In the genomic region with DNA sequence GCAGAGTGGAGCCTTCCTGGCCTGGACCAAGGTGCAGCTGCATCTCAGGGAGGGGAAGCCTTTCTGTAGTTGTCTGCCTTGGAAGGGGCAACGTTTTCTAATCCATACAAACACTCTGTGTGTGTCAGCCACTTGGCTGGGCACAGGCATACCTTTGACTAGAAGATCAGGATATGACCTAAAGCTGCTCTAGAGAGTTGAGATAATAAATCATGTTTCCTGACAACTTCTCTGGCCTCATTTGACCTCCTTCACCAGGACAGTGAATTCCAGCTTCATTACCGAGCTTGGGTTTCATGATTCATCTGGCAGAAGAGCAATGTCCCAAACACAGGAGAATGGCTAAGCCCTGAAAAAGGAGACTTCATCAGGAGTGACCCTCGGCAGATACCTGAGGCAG, we compare ENCODE assay signal across 14 cellular contexts.
DNase-seq lines count a peak whose midpoint lies in the region; ATAC-seq and TF ChIP-seq lines count a peak whose summit lies in the region.
"Had no signal": no experiment of that assay in that cellular context is flagged by ENCODE, and none has a peak within 500 bp of the region (broad histone marks: within the 10 kb centered on the region; RNA-seq: fewer than 3 reads in every experiment).

No MANE protein-coding gene starts in this region.

- ATAC-seq in right cardiac atrium (peak; percentile 19 to 57), GM18909 (IDR thresholded peaks at IDR 0.05; ENCODE audit: poor library complexity, unreplicated experiment) (no peak)

- H3K27me3 ChIP-seq in right cardiac atrium (ENCODE audit: control insufficient read depth, insufficient read depth) = no peaks in the 10 kb centered on the region

- no peak overlapping the region for H3K27ac ChIP-seq in right cardiac atrium (ENCODE audit: low read length)
- H3K27ac ChIP-seq: parathyroid adenoma had no signal

- no peak for TF ChIP-seq CTCF in astrocyte of the spinal cord (IDR thresholded peaks at IDR 0.05; ENCODE audit: low read depth, low read length)

- in situ Hi-C loops in astrocyte of the spinal cord (cut with HindIII; ENCODE audit: low sequenced_read_pairs) = no loop called here

- DNase-seq in A172 (ENCODE audit: low spot score) (peak; percentile 96), HS-27A (ENCODE audit: low read depth) (peak; percentile 68), astrocyte of the spinal cord (ENCODE audit: low read depth, low spot score) (peak; percentile 64), right cardiac atrium (no peak), hypothalamus (lab: John Stamatoyannopoulos, UW) (no peak), NCI-H1436 treated with DMSO at 0.1 percent for 48 hours (lab: John Stamatoyannopoulos, UW) (no peak)
- DNase-seq in activated CD4-positive, CD25-positive, alpha-beta regulatory T cell (lab: John Stamatoyannopoulos, UW) = no peak
- DNase-seq: activated T-cell treated with anti-CD3 and anti-CD28 coated beads, Interleukin-2, amount 50 U/mL, for 4 hours; cerebellar nuclear complex; mesendoderm; SHP77; stimulated activated CD4-positive, alpha-beta T cell treated with anti-CD3 and anti-CD28 coated beads, Interleukin-4, amount 100 ng/mL, for 1 hour had no signal

- no peaks in the 10 kb centered on the region for H3K9me3 ChIP-seq in right cardiac atrium (ENCODE audit: control insufficient read depth, low read length)

- intact Hi-C loops in right cardiac atrium (cut with DNase I) = no loop called here

- H3K4me3 ChIP-seq in astrocyte of the spinal cord (ENCODE audit: low read depth, low read length) = no peak overlapping the region
- H3K4me3 ChIP-seq in right cardiac atrium (ENCODE audit: low read length) = no peak overlapping the region

- peaks cover 5% of the 10 kb centered on the region for H3K4me1 ChIP-seq in right cardiac atrium (ENCODE audit: control insufficient read depth, insufficient read depth, low read length)
- H3K4me1 ChIP-seq: parathyroid adenoma had no signal

- WGBS in right cardiac atrium = 30% methylated on average over 3 of the region's 3 CpGs

Comparison
In these comparisons a context has a peak if more than half of its experiments do, and no peak if none do; other contexts are left out.
1. DNase-seq: peak in A172 (single experiment), HS-27A (single experiment) and astrocyte of the spinal cord (single experiment); none in right cardiac atrium (0 of 3), hypothalamus (0 of 51), NCI-H1436 treated with DMSO at 0.1 percent for 48 hours (single experiment) and activated CD4-positive, CD25-positive, alpha-beta regulatory T cell (0 of 4).